9 cellular contexts compared by ENCODE assay signal in the genomic region with DNA sequence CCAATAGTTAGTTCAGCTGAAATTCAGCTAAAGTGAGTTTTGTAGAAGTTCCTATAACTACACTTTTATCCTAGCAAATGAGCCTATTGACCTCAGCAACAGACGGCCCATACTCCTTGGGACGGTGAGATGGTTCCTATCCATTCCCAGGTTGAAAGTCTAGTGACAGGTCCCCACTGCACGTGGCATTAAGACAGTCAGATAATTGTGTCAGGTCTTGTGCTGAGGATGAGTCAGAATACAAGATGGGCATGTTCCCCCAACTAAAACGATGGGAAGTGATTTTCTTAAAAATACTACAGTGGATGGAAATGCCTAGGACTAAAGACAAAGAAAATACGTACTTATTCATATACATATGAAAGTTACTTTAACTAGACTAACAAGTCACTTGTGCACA. TPM values are rescaled to one million over a fixed set of nuclear protein-coding genes. Genes with fewer than 3 reads are reported as not detected.
DNase-seq lines count a peak whose midpoint lies in the region; ATAC-seq and TF ChIP-seq lines count a peak whose summit lies in the region.
"Had no signal": no experiment of that assay in that cellular context is flagged by ENCODE, and none has a peak within 500 bp of the region (broad histone marks: within the 10 kb centered on the region; RNA-seq: fewer than 3 reads in every experiment).

No MANE protein-coding gene starts in this region.

- H3K79me1 ChIP-seq in mesendoderm (ENCODE audit: low read length), result no peaks in the 10 kb centered on the region

- no peak overlapping the region for H2AK5ac ChIP-seq in mesendoderm (ENCODE audit: low read length)

- DNase-seq in left ventricle myocardium inferior (no peak), left cardiac atrium (no peak), breast epithelium (ENCODE audit: low spot score in 2 of 2) (no peak), mesendoderm (no peak), vagina (ENCODE audit: extremely low spot score in 2 of 2) (no peak), NCI-H226 (no peak), NCI-H2171 treated with DMSO at 0.1 percent for 48 hours (lab: John Stamatoyannopoulos, UW) (no peak)

- H3K36me3 ChIP-seq in left ventricle myocardium inferior, result peaks cover 46% of the 10 kb centered on the region
- H3K36me3 ChIP-seq in breast epithelium, result no peaks in the 10 kb centered on the region
- no peaks in the 10 kb centered on the region for H3K36me3 ChIP-seq in mesendoderm (ENCODE audit: control insufficient read depth, insufficient read depth, low read length)
- peaks cover 0 to 14% of the 10 kb centered on the region in 2 donors for H3K36me3 ChIP-seq in vagina
- H3K36me3 ChIP-seq: WERI-Rb-1 had no signal

- no peak for ATAC-seq in left cardiac atrium
- ATAC-seq in GM21786 (IDR thresholded peaks at IDR 0.05; ENCODE audit: unreplicated experiment), result no peak

- peaks cover 4% of the 10 kb centered on the region for H3K79me2 ChIP-seq in mesendoderm (ENCODE audit: control insufficient read depth, insufficient read depth, low read length)

- H2BK120ac ChIP-seq in mesendoderm (ENCODE audit: low read depth, low read length), result no peak overlapping the region

- peak overlapping the region; percentile 92 for H3K56ac ChIP-seq in mesendoderm (ENCODE audit: low read length)

- H3K18ac ChIP-seq in mesendoderm (ENCODE audit: low read length), result no peak overlapping the region

- H3K27ac ChIP-seq in left ventricle myocardium inferior (replicated peaks) (peak overlapping the region; percentile 98), breast epithelium (peak overlapping the region; percentile 87 to 92), mesendoderm (ENCODE audit: low read depth, low read length) (no peak overlapping the region), vagina (peak overlapping the region; percentile 98)
- H3K27ac ChIP-seq: WERI-Rb-1 had no signal

- H4K5ac ChIP-seq in mesendoderm (ENCODE audit: low read length), result no peak overlapping the region

- H2BK15ac ChIP-seq in mesendoderm (replicated peaks; ENCODE audit: low read depth), result no peak overlapping the region

- H3K4me3 ChIP-seq in left ventricle myocardium inferior, result peak overlapping the region; percentile 83
- peak overlapping the region; percentile 66 to 82 (median 77) for H3K4me3 ChIP-seq in breast epithelium
- H3K4me3 ChIP-seq in mesendoderm (ENCODE audit: low read length), result no peak overlapping the region
- H3K4me3 ChIP-seq in vagina, result peak overlapping the region; percentile 80 to 92

- peak overlapping the region; percentile 94 for H3K4me2 ChIP-seq in mesendoderm (ENCODE audit: low read length)

- peak overlapping the region; percentile 73 for H3K9ac ChIP-seq in mesendoderm (ENCODE audit: low read length)

- TF ChIP-seq CTCF in left ventricle myocardium inferior (IDR thresholded peaks at IDR 0.05; ENCODE audit: borderline replicate concordance) (no peak), breast epithelium (IDR thresholded peaks at IDR 0.05) (no peak), vagina (IDR thresholded peaks at IDR 0.05) (no peak)

- H3K9me3 ChIP-seq in left ventricle myocardium inferior (replicated peaks) (no peaks in the 10 kb centered on the region), breast epithelium (no peaks in the 10 kb centered on the region), vagina (no peaks in the 10 kb centered on the region)

- H3K4ac ChIP-seq in mesendoderm (ENCODE audit: low read depth, low read length), result no peak overlapping the region

- H3K4me1 ChIP-seq in left ventricle myocardium inferior (peaks cover 93% of the 10 kb centered on the region), breast epithelium (no peaks in the 10 kb centered on the region), mesendoderm (ENCODE audit: control insufficient read depth, low read depth, low read length) (no peaks in the 10 kb centered on the region), vagina (peaks cover 54% of the 10 kb centered on the region)

- no peak overlapping the region for H2BK5ac ChIP-seq in mesendoderm (ENCODE audit: low read length)

- no peaks in the 10 kb centered on the region for H3K27me3 ChIP-seq in left ventricle myocardium inferior (ENCODE audit: low read depth)
- no peaks in the 10 kb centered on the region for H3K27me3 ChIP-seq in breast epithelium
- H3K27me3 ChIP-seq in mesendoderm (ENCODE audit: insufficient read depth, low read length, poor library complexity), result no peaks in the 10 kb centered on the region
- no peaks in the 10 kb centered on the region for H3K27me3 ChIP-seq in vagina

- intact Hi-C loops in left ventricle myocardium inferior (cut with micrococcal nuclease) (loop anchor here (10.0 kb wide), 2 partner anchors 172 to 262 kb away; no protein-coding TSS in a partner anchor), left cardiac atrium (cut with DNase I) (loop anchor here (5.0 to 10.0 kb wide), 4 partner anchors 55 to 272 kb away; no protein-coding TSS in a partner anchor), breast epithelium (cut with DNase I; ENCODE audit: low total_unique reads) (loop anchor here (10.0 kb wide), 1 partner anchor 58 kb away; no protein-coding TSS in a partner anchor), vagina (cut with DNase I) (loop anchor here (2.0 to 5.0 kb wide), 2 partner anchors 55 to 256 kb away; no protein-coding TSS in a partner anchor)

- peak overlapping the region; percentile 82 for H3K23ac ChIP-seq in mesendoderm (ENCODE audit: low read length)

- H4K8ac ChIP-seq in mesendoderm (ENCODE audit: low read depth, low read length), result no peak overlapping the region

- TF ChIP-seq POLR2A in breast epithelium (IDR thresholded peaks at IDR 0.05) (no peak), vagina (IDR thresholded peaks at IDR 0.05) (no peak)

- no CpG with 5 or more reads among the region's 5 CpGs for WGBS in mesendoderm (ENCODE audit: extremely low coverage, insufficient coverage, low lambda C conversion rate)

RNA-seq across cellular contexts. Expression of gene CAV1, which starts 2.1 kb away (rescaled TPM):
- total RNA-seq in left ventricle myocardium inferior (266 TPM), left cardiac atrium (100 to 1,000 TPM; 423 to 465 TPM), breast epithelium (100 to 1,000 TPM; 117 to 729 (median 154) TPM), vagina (162 TPM)
- 114 TPM for polyA plus RNA-seq in mesendoderm (2013, experiment 1 of 2)
- 115 TPM for polyA plus RNA-seq in mesendoderm (2013, experiment 2 of 2)

RNA-seq across cellular contexts. Expression of gene CAV2, which starts 27.4 kb away (rescaled TPM):
- total RNA-seq in left ventricle myocardium inferior (196 TPM), left cardiac atrium (100 to 1,000 TPM; 167 to 244 TPM), breast epithelium (100 to 1,000 TPM in 1 of 3 donors, 10 to 100 TPM in 2; 63.3 to 311 (median 97.6) TPM), vagina (42.5 TPM)
- 14.5 TPM for polyA plus RNA-seq in mesendoderm (2013, experiment 1 of 2)
- polyA plus RNA-seq in mesendoderm (2013, experiment 2 of 2), result 14.9 TPM
